ENCODE assay signal across 7 cellular contexts in genomic region chrX:107157618-107158017, GRCh38. TPM values are rescaled to one million over a fixed set of nuclear protein-coding genes. Genes with fewer than 3 reads are reported as not detected.
"Had no signal": no experiment of that assay in that cellular context is flagged by ENCODE, and none has a peak within 500 bp of the region (broad histone marks: within the 10 kb centered on the region; RNA-seq: fewer than 3 reads in every experiment).

No MANE protein-coding gene starts in this region.

RNA-seq across cellular contexts. Expression of gene NUP62CL, which starts 48.6 kb away (rescaled TPM):
- total RNA-seq: GM23248, HFFc6 had no signal
- polyA plus RNA-seq: GM23248 had no signal

RNA-seq across cellular contexts. Expression of gene DNAAF6, which starts 48.8 kb away (rescaled TPM):
- total RNA-seq: GM23248, GM23338, H1, H4, H7, H9, HFFc6 had no signal
- polyA plus RNA-seq: GM23248, GM23338, H1 had no signal
